In the genomic region with DNA sequence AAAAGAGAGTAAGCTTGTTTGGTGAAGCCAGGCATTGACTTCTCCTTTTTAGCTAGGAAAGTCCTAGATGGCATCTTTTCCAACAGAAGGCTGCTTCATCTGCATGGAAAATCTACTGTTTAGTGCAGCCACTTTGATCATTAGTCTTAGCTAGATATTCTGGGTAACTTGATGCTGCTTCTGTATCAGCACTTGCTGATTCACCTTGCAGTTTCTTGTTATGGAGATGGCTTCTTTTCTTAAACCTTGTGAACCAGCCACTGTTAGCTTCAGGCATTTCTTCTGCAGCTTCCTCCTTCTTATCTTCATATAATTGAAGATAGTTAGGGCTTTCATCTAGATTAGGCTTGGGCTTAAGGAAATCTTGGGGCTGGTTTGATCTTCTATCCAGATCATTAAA, we compare ENCODE assay signal across 21 cellular contexts.
DNase-seq lines count a peak whose midpoint lies in the region; ATAC-seq and TF ChIP-seq lines count a peak whose summit lies in the region.
"Had no signal": no experiment of that assay in that cellular context is flagged by ENCODE, and none has a peak within 500 bp of the region (broad histone marks: within the 10 kb centered on the region; RNA-seq: fewer than 3 reads in every experiment).

No MANE protein-coding gene starts in this region.

- H3K4me3 ChIP-seq in GM23338, result no peak overlapping the region
- no peak overlapping the region for H3K4me3 ChIP-seq in mesendoderm (ENCODE audit: low read length)
- H3K4me3 ChIP-seq: A549; BLaER1 treated with 17β-estradiol and CSF1 and Interleukin-3, amounts not matched to agents 10 nM and 100 nM had no signal

- POLR2A ChIA-PET in WTC11 (lab: Charles Lee), result no interaction called here

- H3K36me3 ChIP-seq in GM23338 (ENCODE audit: insufficient read depth) (0 out of 2 replicates have a peak, but pooled peaks cover 3% of the 10 kb centered on the region), mesendoderm (ENCODE audit: control insufficient read depth, insufficient read depth, low read length) (no peaks in the 10 kb centered on the region)
- H3K36me3 ChIP-seq: BE2C; BLaER1 treated with 17β-estradiol and CSF1 and Interleukin-3, amounts not matched to agents 10 nM and 100 nM had no signal

- no peak overlapping the region for H3K27ac Mint-ChIP-seq in GM23338
- no peak overlapping the region for H3K27ac Mint-ChIP-seq in WTC11
- H3K27ac Mint-ChIP-seq: CD14-positive monocyte; CD4-positive, alpha-beta T cell; CD8-positive, alpha-beta memory T cell had no signal

- peaks cover 6% of the 10 kb centered on the region; the same call in 1 of the 2 replicates for H3K9me2 ChIP-seq in GM23338 (ENCODE audit: insufficient read depth)

- H3K56ac ChIP-seq in mesendoderm (ENCODE audit: low read length), result no peak overlapping the region

- H3K27me3 ChIP-seq in GM23338 (ENCODE audit: insufficient read depth) (no peaks in the 10 kb centered on the region), mesendoderm (ENCODE audit: insufficient read depth, low read length, poor library complexity) (no peaks in the 10 kb centered on the region)
- H3K27me3 ChIP-seq: BE2C had no signal

- H2AK5ac ChIP-seq in mesendoderm (ENCODE audit: low read length), result no peak overlapping the region

- CTCF ChIA-PET in WTC11 (lab: Charles Lee), result interaction anchor here (0.8 to 1.0 kb wide), 2 partner anchors 9 to 10 kb away, joined by 3 to 4 read pairs; no protein-coding TSS in a partner anchor

- peak; percentile 41; the same call in 1 of the 3 replicates for ATAC-seq in GM23338
- peak; percentile 83 for ATAC-seq in WTC11
- no peak for ATAC-seq in HG02884 (IDR thresholded peaks at IDR 0.05; ENCODE audit: unreplicated experiment)
- ATAC-seq: A549 had no signal

- DNase-seq in GM23338 (ENCODE audit: low spot score) (peak; percentile 14), WTC11 (ENCODE audit: low spot score) (no peak), mesendoderm (peak; percentile 20), NK-92 (lab: John Stamatoyannopoulos, UW; ENCODE audit: unreplicated experiment) (no peak)
- no peak for DNase-seq in activated CD4-positive, alpha-beta T cell treated with anti-CD3 and anti-CD28 coated beads, Interleukin-2, amount 50 U/mL, for 1 hour
- DNase-seq: 8988T; ACHN; AML-193; BE2C; CD4-positive, alpha-beta T cell; CD8-positive, alpha-beta memory T cell; DMS 273 treated with DMSO at 0.1 percent for 48 hours; DMS79; EL; GF-D8; GOT3; HCEC 1CT had no signal

- H3K79me2 ChIP-seq in GM23338 (replicated peaks; ENCODE audit: insufficient read depth) (no peaks in the 10 kb centered on the region), mesendoderm (ENCODE audit: control insufficient read depth, insufficient read depth, low read length) (no peaks in the 10 kb centered on the region)

- no peaks in the 10 kb centered on the region for H3K79me1 ChIP-seq in mesendoderm (ENCODE audit: low read length)

- H3K9ac ChIP-seq in mesendoderm (ENCODE audit: low read length), result no peak overlapping the region
- H3K9ac ChIP-seq: BLaER1 treated with 17β-estradiol and CSF1 and Interleukin-3, amounts not matched to agents 10 nM and 100 nM had no signal

- H3K27ac ChIP-seq in GM23338 (ENCODE audit: low read depth), result no peak overlapping the region
- no peak overlapping the region for H3K27ac ChIP-seq in mesendoderm (ENCODE audit: low read depth, low read length)
- H3K27ac ChIP-seq: A549; BLaER1 treated with 17β-estradiol and CSF1 and Interleukin-3, amounts not matched to agents 10 nM and 100 nM had no signal

- TF ChIP-seq CTCF in GM23338 (conservative IDR thresholded peaks at IDR 0.05; ENCODE audit: low read depth in 2 of 2) (no peak), WTC11 (IDR thresholded peaks at IDR 0.05) (no peak)

- H4K5ac ChIP-seq in mesendoderm (ENCODE audit: low read length), result no peak overlapping the region

- H3K27me3 Mint-ChIP-seq in GM23338 (ENCODE audit: insufficient read depth, low read depth, poor library complexity) (peaks cover 2% of the 10 kb centered on the region), WTC11 (ENCODE audit: low read depth) (peaks cover 11% of the 10 kb centered on the region)
- H3K27me3 Mint-ChIP-seq: CD4-positive, alpha-beta T cell had no signal

- no peaks in the 10 kb centered on the region; the same call in 2 of the 3 replicates for H3K9me3 Mint-ChIP-seq in GM23338
- peaks cover 6% of the 10 kb centered on the region for H3K9me3 Mint-ChIP-seq in WTC11

- H3K36me3 Mint-ChIP-seq in GM23338 (ENCODE audit: low read depth) (no peaks in the 10 kb centered on the region), WTC11 (no peaks in the 10 kb centered on the region)
- H3K36me3 Mint-ChIP-seq: CD14-positive monocyte; CD8-positive, alpha-beta memory T cell had no signal

- no peak overlapping the region for H2AFZ ChIP-seq in GM23338

- H3K23ac ChIP-seq in mesendoderm (ENCODE audit: low read length), result no peak overlapping the region

- H3K4me1 Mint-ChIP-seq in GM23338 (peaks cover 6% of the 10 kb centered on the region; the same call in 2 of the 3 replicates), WTC11 (peaks cover 14% of the 10 kb centered on the region)
- H3K4me1 Mint-ChIP-seq: CD14-positive monocyte; CD8-positive, alpha-beta memory T cell had no signal

- no peaks in the 10 kb centered on the region for H3F3A ChIP-seq in GM23338 (replicated peaks; ENCODE audit: low read depth)

- H3K4me1 ChIP-seq in GM23338 (ENCODE audit: insufficient read depth), result no peaks in the 10 kb centered on the region; the same call in 1 of the 2 replicates
- no peaks in the 10 kb centered on the region for H3K4me1 ChIP-seq in mesendoderm (ENCODE audit: control insufficient read depth, low read depth, low read length)
- H3K4me1 ChIP-seq: A549, BE2C had no signal

- H3K4me2 ChIP-seq in GM23338 (no peak overlapping the region), mesendoderm (ENCODE audit: low read length) (no peak overlapping the region)
- H3K4me2 ChIP-seq: A549; BLaER1 treated with 17β-estradiol and CSF1 and Interleukin-3, amounts not matched to agents 10 nM and 100 nM had no signal

- H2BK15ac ChIP-seq in mesendoderm (replicated peaks; ENCODE audit: low read depth), result no peak overlapping the region

- H4K8ac ChIP-seq in mesendoderm (ENCODE audit: low read depth, low read length), result no peak overlapping the region

- H3K4me3 Mint-ChIP-seq in GM23338 (no peak overlapping the region), WTC11 (no peak overlapping the region)
- H3K4me3 Mint-ChIP-seq: CD14-positive monocyte; CD4-positive, alpha-beta T cell; CD8-positive, alpha-beta memory T cell had no signal

- no peak overlapping the region for H2BK120ac ChIP-seq in mesendoderm (ENCODE audit: low read depth, low read length)

- no peak overlapping the region for H3K4ac ChIP-seq in mesendoderm (ENCODE audit: low read depth, low read length)

- no peaks in the 10 kb centered on the region for H4K20me1 ChIP-seq in GM23338 (replicated peaks; ENCODE audit: insufficient read depth)
- H4K20me1 ChIP-seq: BLaER1 treated with 17β-estradiol and CSF1 and Interleukin-3, amounts not matched to agents 10 nM and 100 nM had no signal

- H3K18ac ChIP-seq in mesendoderm (ENCODE audit: low read length), result no peak overlapping the region

- no peak overlapping the region for H2BK5ac ChIP-seq in mesendoderm (ENCODE audit: low read length)

TF ChIP-seq in GM23338, 12 proteins besides CTCF, POLR2A, EP300 and RAD21 (continues in another document):
- no peak for TF ChIP-seq ZNF114 (CRISPR knock-in tag; IDR thresholded peaks at IDR 0.05)

TF ChIP-seq in WTC11, 78 proteins besides CTCF, POLR2A, EP300 and RAD21 (continues in another document):
- TF ChIP-seq, protein P1, sequence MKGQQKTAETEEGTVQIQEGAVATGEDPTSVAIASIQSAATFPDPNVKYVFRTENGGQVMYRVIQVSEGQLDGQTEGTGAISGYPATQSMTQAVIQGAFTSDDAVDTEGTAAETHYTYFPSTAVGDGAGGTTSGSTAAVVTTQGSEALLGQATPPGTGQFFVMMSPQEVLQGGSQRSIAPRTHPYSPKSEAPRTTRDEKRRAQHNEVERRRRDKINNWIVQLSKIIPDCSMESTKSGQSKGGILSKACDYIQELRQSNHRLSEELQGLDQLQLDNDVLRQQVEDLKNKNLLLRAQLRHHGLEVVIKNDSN (CRISPR knock-in tag; IDR thresholded peaks at IDR 0.05), result no peak
- TF ChIP-seq SMAD4 (CRISPR knock-in tag; IDR thresholded peaks at IDR 0.05) (no peak), EMX1 (CRISPR knock-in tag; IDR thresholded peaks at IDR 0.05) (no peak), CREB1 (CRISPR knock-in tag; IDR thresholded peaks at IDR 0.05) (no peak), ZBTB21 (CRISPR knock-in tag; IDR thresholded peaks at IDR 0.05; ENCODE audit: borderline replicate concordance) (no peak), ZNF219 (CRISPR knock-in tag; IDR thresholded peaks at IDR 0.05; ENCODE audit: borderline replicate concordance) (no peak), ZNF263 (CRISPR knock-in tag; IDR thresholded peaks at IDR 0.05; ENCODE audit: low read depth) (no peak)
- TF ChIP-seq, protein P2, sequence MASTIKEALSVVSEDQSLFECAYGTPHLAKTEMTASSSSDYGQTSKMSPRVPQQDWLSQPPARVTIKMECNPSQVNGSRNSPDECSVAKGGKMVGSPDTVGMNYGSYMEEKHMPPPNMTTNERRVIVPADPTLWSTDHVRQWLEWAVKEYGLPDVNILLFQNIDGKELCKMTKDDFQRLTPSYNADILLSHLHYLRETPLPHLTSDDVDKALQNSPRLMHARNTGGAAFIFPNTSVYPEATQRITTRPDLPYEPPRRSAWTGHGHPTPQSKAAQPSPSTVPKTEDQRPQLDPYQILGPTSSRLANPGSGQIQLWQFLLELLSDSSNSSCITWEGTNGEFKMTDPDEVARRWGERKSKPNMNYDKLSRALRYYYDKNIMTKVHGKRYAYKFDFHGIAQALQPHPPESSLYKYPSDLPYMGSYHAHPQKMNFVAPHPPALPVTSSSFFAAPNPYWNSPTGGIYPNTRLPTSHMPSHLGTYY (CRISPR knock-in tag; IDR thresholded peaks at IDR 0.05), result no peak

Comparison
In these comparisons a context has a peak if more than half of its experiments do, and no peak if none do; other contexts are left out.
1. DNase-seq: peak in GM23338 (single experiment) and mesendoderm (single experiment); none in WTC11 (single experiment), NK-92 (single experiment) and activated CD4-positive, alpha-beta T cell treated with anti-CD3 and anti-CD28 coated beads, Interleukin-2, amount 50 U/mL, for 1 hour (single experiment).